9 cellular contexts compared by ENCODE assay signal in genomic region chr2:37523861-37524362, GRCh38.
DNase-seq lines count a peak whose midpoint lies in the region; ATAC-seq and TF ChIP-seq lines count a peak whose summit lies in the region.
"Had no signal": no experiment of that assay in that cellular context is flagged by ENCODE, and none has a peak within 500 bp of the region (broad histone marks: within the 10 kb centered on the region; RNA-seq: fewer than 3 reads in every experiment).

No MANE protein-coding gene starts in this region.

- no peaks in the 10 kb centered on the region for H3K36me3 ChIP-seq in mucosa of descending colon (ENCODE audit: low read depth)
- H3K36me3 ChIP-seq in aorta (ENCODE audit: control insufficient read depth in 1 of 2, insufficient read depth in 2 of 2, low read length in 1 of 2): no peaks in the 10 kb centered on the region

- no peaks in the 10 kb centered on the region for H3K4me1 ChIP-seq in mucosa of descending colon (ENCODE audit: low read depth)
- peaks cover 0 to 3% of the 10 kb centered on the region in 2 donors for H3K4me1 ChIP-seq in aorta (ENCODE audit: control insufficient read depth in 1 of 2, insufficient read depth in 2 of 2, low read length in 2 of 2)

- 3 to 6% methylated on average over 5 of the region's 5 CpGs for WGBS in aorta, 2 donors

- H3K36me3 Mint-ChIP-seq in chondrocyte (ENCODE audit: low read depth): no peaks in the 10 kb centered on the region

- intact Hi-C loops in Right ventricle myocardium inferior (cut with DNase I): no loop called here
- intact Hi-C loops in cardiac septum (cut with DNase I): no loop called here
- intact Hi-C loops in mucosa of descending colon (cut with DNase I, micrococcal nuclease): no loop called here
- intact Hi-C loops in aorta (cut with DNase I): no loop called here

- H3K27me3 Mint-ChIP-seq in chondrocyte (ENCODE audit: low read depth): no peaks in the 10 kb centered on the region
- H3K27me3 Mint-ChIP-seq: B cell had no signal

- H3K9me3 ChIP-seq in mucosa of descending colon (no peaks in the 10 kb centered on the region), aorta (ENCODE audit: control insufficient read depth, low read length) (no peaks in the 10 kb centered on the region)

- H3K27me3 ChIP-seq in aorta (ENCODE audit: control insufficient read depth in 1 of 2, insufficient read depth in 2 of 2, low read length in 1 of 2): no peaks in the 10 kb centered on the region

- peak overlapping the region; percentile 76 to 85 for H3K27ac ChIP-seq in aorta (ENCODE audit: low read depth in 1 of 2, low read length in 2 of 2)

- ATAC-seq in Right ventricle myocardium inferior (peak; percentile 98), mucosa of descending colon (peak; percentile 72), aorta (ENCODE audit: low FRiP score) (peak; percentile 92), HG02763 (IDR thresholded peaks at IDR 0.05; ENCODE audit: unreplicated experiment) (no peak)

- TF ChIP-seq CTCF in chondrocyte (IDR thresholded peaks at IDR 0.05) (no peak), mucosa of descending colon (IDR thresholded peaks at IDR 0.05) (no peak)

- no peak overlapping the region for H3K4me3 Mint-ChIP-seq in chondrocyte (ENCODE audit: unreplicated experiment)
- H3K4me3 Mint-ChIP-seq: B cell had no signal

- H3K4me3 ChIP-seq in mucosa of descending colon (no peak overlapping the region), aorta (ENCODE audit: low read length in 2 of 2) (no peak overlapping the region)

- H3K4me1 Mint-ChIP-seq in chondrocyte (ENCODE audit: low read depth): peaks cover 13% of the 10 kb centered on the region

- H3K27ac Mint-ChIP-seq in chondrocyte (ENCODE audit: unreplicated experiment): peak overlapping the region; percentile 47
- H3K27ac Mint-ChIP-seq: B cell had no signal

- H3K9me3 Mint-ChIP-seq in chondrocyte (ENCODE audit: low read depth): no peaks in the 10 kb centered on the region

- DNase-seq in Right ventricle myocardium inferior (ENCODE audit: missing footprints): no peak
- DNase-seq in cardiac septum (ENCODE audit: low spot score): no peak
- no peak for DNase-seq in chondrocyte (ENCODE audit: low spot score)
- peak in 1 of 3 donors; percentile 42 for DNase-seq in mucosa of descending colon
- peak in 1 of 2 donors; percentile 46 for DNase-seq in aorta
- no peak for DNase-seq in DMS53 treated with DMSO at 0.1 percent for 48 hours (lab: John Stamatoyannopoulos, UW; ENCODE audit: unreplicated experiment)
- no peak for DNase-seq in NCI-H2081 treated with DMSO at 0.1 percent for 48 hours (lab: John Stamatoyannopoulos, UW)
